In genomic region chr11:1832181-1832988, GRCh38 we compare ENCODE assay signal across 9 cellular contexts. TPM values are rescaled to one million over a fixed set of nuclear protein-coding genes. Genes with fewer than 3 reads are reported as not detected.
DNase-seq lines count a peak whose midpoint lies in the region; ATAC-seq, FAIRE-seq and TF ChIP-seq lines count a peak whose summit lies in the region.
"Had no signal": no experiment of that assay in that cellular context is flagged by ENCODE, and none has a peak within 500 bp of the region (broad histone marks: within the 10 kb centered on the region; RNA-seq: fewer than 3 reads in every experiment).

No MANE protein-coding gene starts in this region.

- WGBS in HepG2 (ENCODE audit: low lambda C conversion rate), result 29% methylated on average over 15 of the region's 45 CpGs

- no peaks in the 10 kb centered on the region for H3K36me3 ChIP-seq in HepG2 (replicated peaks in 1 of 2; ENCODE audit: control insufficient read depth in 1 of 2, insufficient read depth in 2 of 2, low read length in 2 of 2)

- H3K27me3 ChIP-seq in HL-60 (ENCODE audit: insufficient read depth, poor library complexity, severe bottlenecking) (peaks cover 8% of the 10 kb centered on the region), HepG2 (ENCODE audit: control insufficient read depth in 1 of 2, insufficient read depth in 2 of 2, low read length in 2 of 2) (peaks cover 0 to 6% of the 10 kb centered on the region in 2 experiments; a peak in 2 of 5 replicates)

- DNase-seq in HL-60 (ENCODE audit: low read depth in 1 of 2, low spot score in 1 of 2) (peak in 1 of 2 experiments; percentile 34), cerebellar cortex (ENCODE audit: low spot score) (peak; percentile 27), HepG2 (ENCODE audit: low spot score) (no peak), HCEC 1CT (no peak), NCI-H510A (lab: John Stamatoyannopoulos, UW) (no peak)
- DNase-seq in activated CD4-positive, alpha-beta T cell treated with anti-CD3 and anti-CD28 coated beads for 24 hours (ENCODE audit: low read depth in 2 of 2), result peak; percentile 55 to 58
- DNase-seq in stimulated activated CD8-positive, alpha-beta memory T cell treated with anti-CD3 and anti-CD28 coated beads, Interleukin-2, amount 100 ng/mL, for 1 hour (ENCODE audit: low read depth in 2 of 2), result peak; percentile 45 to 53

- TF ChIP-seq POLR2A in HepG2 (IDR thresholded peaks at IDR 0.05; ENCODE audit: insufficient read depth in 1 of 2, low read depth in 2 of 2, low read length in 2 of 2), result no peak

- TF ChIP-seq EP300 in HepG2 (IDR thresholded peaks at IDR 0.05; ENCODE audit: low read depth in 2 of 2, low read length in 2 of 2), result no peak
- no peak for TF ChIP-seq EP300 in HepG2 (CRISPR knock-in tag; IDR thresholded peaks at IDR 0.05; ENCODE audit: borderline replicate concordance)

- intact Hi-C loops in HepG2 (cut with micrococcal nuclease; ENCODE audit: unreplicated experiment), result loop anchor here (2.0 to 5.0 kb wide), 2 partner anchors 125 to 138 kb away; no protein-coding TSS in a partner anchor

- no peaks in the 10 kb centered on the region for H3K79me2 ChIP-seq in HepG2 (ENCODE audit: insufficient read depth, low read length)

- H3K27ac ChIP-seq in C4-2B (no peak overlapping the region), HL-60 (replicated peaks) (no peak overlapping the region), HepG2 (ENCODE audit: extremely low read length, insufficient read depth, low read length) (no peak overlapping the region)

- peak overlapping the region; percentile 60 for H3K4me2 ChIP-seq in HepG2 (ENCODE audit: low read depth, low read length)

- TF ChIP-seq RAD21 in HepG2 (CRISPR knock-in tag; IDR thresholded peaks at IDR 0.05), result peak; percentile 85

- no TSS peak for BruUV-seq in HepG2 (replicated peaks; lab: Mats Ljungman, UMichigan)

- H3K4me3 ChIP-seq in HL-60 (replicated peaks; ENCODE audit: insufficient read depth, low read length), result no peak overlapping the region
- peak overlapping the region in 1 of 3 experiments; percentile 49; a peak in 1 of 6 replicates for H3K4me3 ChIP-seq in HepG2 (replicated peaks in 1 of 3; ENCODE audit: insufficient read depth in 1 of 3, low read depth in 2 of 3, low read length in 3 of 3)

- no peaks in the 10 kb centered on the region for H3K9me3 ChIP-seq in HepG2 (ENCODE audit: low read length)

- H3K9ac ChIP-seq in HepG2 (ENCODE audit: insufficient read depth, low read depth, low read length), result 0 out of 2 replicates have a peak overlapping the region, but pooled peaks have one; percentile 11

- no peak for FAIRE-seq in HepG2 (lab: Jason Lieb, UNC)

- peak; percentile 41 for ATAC-seq in HepG2

- POLR2A ChIA-PET in HepG2 (lab: Yijun Ruan, JAX), result interaction anchor here (2.4 to 5.1 kb wide), 4 partner anchors 139 to 180 kb away, joined by 4 to 26 read pairs (median 21); no protein-coding TSS in a partner anchor

- CTCF ChIA-PET in HepG2 (lab: Yijun Ruan, JAX; ENCODE audit: low intra/inter-chr PET ratio, low total read pairs), result interaction anchor here (1.8 to 4.2 kb wide), 3 partner anchors 139 to 319 kb away, joined by 6 to 44 read pairs (median 37); no protein-coding TSS in a partner anchor

- no peaks in the 10 kb centered on the region for H4K20me1 ChIP-seq in HepG2 (ENCODE audit: insufficient read depth, low read length)

- TF ChIP-seq CTCF in C4-2B (conservative IDR thresholded peaks at IDR 0.05) (peak; percentile 97), HL-60 (IDR thresholded peaks at IDR 0.05; ENCODE audit: insufficient read depth, low read length) (peak; percentile 46), HepG2 (CRISPR knock-in tag; IDR thresholded peaks at IDR 0.05) (peak; percentile 95)

- no peak overlapping the region for H2AFZ ChIP-seq in HepG2 (ENCODE audit: low read length)

- peaks cover 80% of the 10 kb centered on the region for H3K4me1 ChIP-seq in HepG2 (ENCODE audit: insufficient read depth, low read length)

- in situ Hi-C loops in HepG2 (cut with HindIII; ENCODE audit: extremely low pct_ligation_motif_present, low pct_unique_long_range_greater_than_20kb), result loop anchor here (5.0 kb wide), 2 partner anchors 135 to 175 kb away; partner anchors contain the start of gene KRTAP5-6

RNA-seq across cellular contexts. Expression of gene SYT8, which starts 2.4 kb away (rescaled TPM):
- total RNA-seq in HepG2 (2016; rRNA removed; fragmentation: Illumina TruSeq; extraction: Trizol), result 0.60 TPM in 1 of 2 replicates, not detected in the other
- not detected in 2 replicates for total RNA-seq in HepG2 (2016; cell fraction: cytosol; rRNA removed; fragmentation: Illumina TruSeq; extraction: Trizol; ENCODE audit: low read depth)
- 0.19 TPM in 1 of 2 replicates, not detected in the other for total RNA-seq in HepG2 (2016; cell fraction: insoluble cytoplasmic fraction; rRNA removed; fragmentation: Illumina TruSeq; extraction: Trizol)
- 0.12 and 0.24 TPM in 2 replicates for total RNA-seq in HepG2 (2016; cell fraction: membrane; rRNA removed; fragmentation: Illumina TruSeq; extraction: Trizol)
- 0.38 and 1.4 TPM in 2 replicates for total RNA-seq in HepG2 (2016; cell fraction: nucleus; rRNA removed; fragmentation: Illumina TruSeq; extraction: Trizol)
- polyA plus RNA-seq in HepG2 (2011; rRNA removed), result 2.1 and 2.3 TPM in 2 replicates
- polyA plus RNA-seq in HepG2 (2011; cell fraction: cytosol; rRNA removed), result 0.23 and 0.67 TPM in 2 replicates
- 64.9 and 87.5 TPM in 2 replicates for polyA plus RNA-seq in HepG2 (2011; cell fraction: nucleus; rRNA removed)
- polyA plus RNA-seq in HepG2 (2012), result 0.56 and 1.3 TPM in 2 replicates
- polyA plus RNA-seq in HepG2 (2016; cell fraction: cytosol; fragmentation: Illumina TruSeq; extraction: Trizol; ENCODE audit: low read depth), result not detected in 2 replicates
- polyA plus RNA-seq in HepG2 (2016; cell fraction: insoluble cytoplasmic fraction; fragmentation: Illumina TruSeq; extraction: Trizol; ENCODE audit: low read depth), result not detected in 2 replicates
- not detected in 2 replicates for polyA plus RNA-seq in HepG2 (2016; cell fraction: membrane; fragmentation: Illumina TruSeq; extraction: Trizol; ENCODE audit: low read depth)
- 1.7 and 2.2 TPM in 2 replicates for polyA plus RNA-seq in HepG2 (2016; cell fraction: nucleus; fragmentation: Illumina TruSeq; extraction: Trizol; ENCODE audit: insufficient read depth, low read depth)
- 0.28 TPM in 1 of 2 replicates, not detected in the other for polyA minus RNA-seq in HepG2 (2011; rRNA and poly(A)+ RNA removed; ENCODE audit: low replicate concordance)
- polyA minus RNA-seq in HepG2 (2011; cell fraction: cytosol; rRNA and poly(A)+ RNA removed), result 0.62 TPM in 1 of 2 replicates, not detected in the other
- 2.9 and 3.7 TPM in 2 replicates for polyA minus RNA-seq in HepG2 (2011; cell fraction: nucleus; rRNA and poly(A)+ RNA removed)
- total RNA-seq: subcutaneous adipose tissue had no signal

RNA-seq across cellular contexts. Expression of gene TNNI2, which starts 6.4 kb away (rescaled TPM):
- total RNA-seq in HepG2 (2016; rRNA removed; fragmentation: Illumina TruSeq; extraction: Trizol), result 7.2 and 8.5 TPM in 2 replicates
- 4.6 and 5.0 TPM in 2 replicates for total RNA-seq in HepG2 (2016; cell fraction: cytosol; rRNA removed; fragmentation: Illumina TruSeq; extraction: Trizol; ENCODE audit: low read depth)
- 6.9 and 7.7 TPM in 2 replicates for total RNA-seq in HepG2 (2016; cell fraction: insoluble cytoplasmic fraction; rRNA removed; fragmentation: Illumina TruSeq; extraction: Trizol)
- 5.9 and 6.3 TPM in 2 replicates for total RNA-seq in HepG2 (2016; cell fraction: membrane; rRNA removed; fragmentation: Illumina TruSeq; extraction: Trizol)
- total RNA-seq in HepG2 (2016; cell fraction: nucleus; rRNA removed; fragmentation: Illumina TruSeq; extraction: Trizol), result 2.2 and 3.4 TPM in 2 replicates
- 12.0 and 21.2 TPM in 2 replicates for polyA plus RNA-seq in HepG2 (2011; rRNA removed)
- polyA plus RNA-seq in HepG2 (2011; cell fraction: cytosol; rRNA removed), result 19.5 and 30.5 TPM in 2 replicates
- 47.5 and 50.6 TPM in 2 replicates for polyA plus RNA-seq in HepG2 (2011; cell fraction: nucleus; rRNA removed)
- polyA plus RNA-seq in HepG2 (2012), result 52.9 and 67.0 TPM in 2 replicates
- 7.5 and 8.0 TPM in 2 replicates for polyA plus RNA-seq in HepG2 (2016; cell fraction: cytosol; fragmentation: Illumina TruSeq; extraction: Trizol; ENCODE audit: low read depth)
- polyA plus RNA-seq in HepG2 (2016; cell fraction: insoluble cytoplasmic fraction; fragmentation: Illumina TruSeq; extraction: Trizol; ENCODE audit: low read depth), result 6.6 and 8.3 TPM in 2 replicates
- polyA plus RNA-seq in HepG2 (2016; cell fraction: membrane; fragmentation: Illumina TruSeq; extraction: Trizol; ENCODE audit: low read depth), result 4.0 and 6.2 TPM in 2 replicates
- 5.3 and 9.8 TPM in 2 replicates for polyA plus RNA-seq in HepG2 (2016; cell fraction: nucleus; fragmentation: Illumina TruSeq; extraction: Trizol; ENCODE audit: insufficient read depth, low read depth)
- polyA minus RNA-seq in HepG2 (2011; rRNA and poly(A)+ RNA removed; ENCODE audit: low replicate concordance), result 2.8 TPM in 1 of 2 replicates, not detected in the other
- polyA minus RNA-seq in HepG2 (2011; cell fraction: cytosol; rRNA and poly(A)+ RNA removed), result 3.9 and 4.6 TPM in 2 replicates
- polyA minus RNA-seq in HepG2 (2011; cell fraction: nucleus; rRNA and poly(A)+ RNA removed), result 2.6 and 3.2 TPM in 2 replicates

RNA-seq across cellular contexts. Expression of gene LSP1, which starts 20.5 kb away (rescaled TPM):
- 0.29 and 1.00 TPM in 2 replicates for total RNA-seq in HepG2 (2016; rRNA removed; fragmentation: Illumina TruSeq; extraction: Trizol)
- total RNA-seq in HepG2 (2016; cell fraction: cytosol; rRNA removed; fragmentation: Illumina TruSeq; extraction: Trizol; ENCODE audit: low read depth), result 0.35 and 2.3 TPM in 2 replicates
- total RNA-seq in HepG2 (2016; cell fraction: insoluble cytoplasmic fraction; rRNA removed; fragmentation: Illumina TruSeq; extraction: Trizol), result 0.65 and 1.00 TPM in 2 replicates
- total RNA-seq in HepG2 (2016; cell fraction: membrane; rRNA removed; fragmentation: Illumina TruSeq; extraction: Trizol), result 1.00 and 1.5 TPM in 2 replicates
- total RNA-seq in HepG2 (2016; cell fraction: nucleus; rRNA removed; fragmentation: Illumina TruSeq; extraction: Trizol), result not detected in 2 replicates
- 0.59 and 1.5 TPM in 2 replicates for polyA plus RNA-seq in HepG2 (2011; rRNA removed)
- polyA plus RNA-seq in HepG2 (2011; cell fraction: cytosol; rRNA removed), result 0.87 and 0.93 TPM in 2 replicates
- 1.4 and 10.9 TPM in 2 replicates for polyA plus RNA-seq in HepG2 (2011; cell fraction: nucleus; rRNA removed)
- polyA plus RNA-seq in HepG2 (2012), result 0.93 and 1.1 TPM in 2 replicates
- 0.59 and 1.5 TPM in 2 replicates for polyA plus RNA-seq in HepG2 (2016; cell fraction: cytosol; fragmentation: Illumina TruSeq; extraction: Trizol; ENCODE audit: low read depth)
- 0.38 and 0.45 TPM in 2 replicates for polyA plus RNA-seq in HepG2 (2016; cell fraction: insoluble cytoplasmic fraction; fragmentation: Illumina TruSeq; extraction: Trizol; ENCODE audit: low read depth)
- polyA plus RNA-seq in HepG2 (2016; cell fraction: membrane; fragmentation: Illumina TruSeq; extraction: Trizol; ENCODE audit: low read depth), result 0.73 and 1.2 TPM in 2 replicates
- polyA plus RNA-seq in HepG2 (2016; cell fraction: nucleus; fragmentation: Illumina TruSeq; extraction: Trizol; ENCODE audit: insufficient read depth, low read depth), result 0.79 and 0.90 TPM in 2 replicates
- polyA minus RNA-seq in HepG2 (2011; rRNA and poly(A)+ RNA removed; ENCODE audit: low replicate concordance), result 0.28 and 0.60 TPM in 2 replicates
- 0.59 and 0.70 TPM in 2 replicates for polyA minus RNA-seq in HepG2 (2011; cell fraction: cytosol; rRNA and poly(A)+ RNA removed)
- polyA minus RNA-seq in HepG2 (2011; cell fraction: nucleus; rRNA and poly(A)+ RNA removed), result not detected in 2 replicates

RNA-seq across cellular contexts. Expression of gene PRR33, which starts 59.3 kb away (rescaled TPM):
- total RNA-seq in HepG2 (2016; rRNA removed; fragmentation: Illumina TruSeq; extraction: Trizol), result not detected in 2 replicates
- not detected in 2 replicates for total RNA-seq in HepG2 (2016; cell fraction: cytosol; rRNA removed; fragmentation: Illumina TruSeq; extraction: Trizol; ENCODE audit: low read depth)
- not detected in 2 replicates for total RNA-seq in HepG2 (2016; cell fraction: insoluble cytoplasmic fraction; rRNA removed; fragmentation: Illumina TruSeq; extraction: Trizol)
- not detected in 2 replicates for total RNA-seq in HepG2 (2016; cell fraction: membrane; rRNA removed; fragmentation: Illumina TruSeq; extraction: Trizol)
- total RNA-seq in HepG2 (2016; cell fraction: nucleus; rRNA removed; fragmentation: Illumina TruSeq; extraction: Trizol), result not detected in 2 replicates
- polyA plus RNA-seq in HepG2 (2011; rRNA removed), result not detected in 2 replicates
- polyA plus RNA-seq in HepG2 (2011; cell fraction: cytosol; rRNA removed), result not detected in 2 replicates
- polyA plus RNA-seq in HepG2 (2011; cell fraction: nucleus; rRNA removed), result not detected in 2 replicates
- polyA plus RNA-seq in HepG2 (2012), result 0.05 TPM in 1 of 2 replicates, not detected in the other
- not detected in 2 replicates for polyA plus RNA-seq in HepG2 (2016; cell fraction: cytosol; fragmentation: Illumina TruSeq; extraction: Trizol; ENCODE audit: low read depth)
- not detected in 2 replicates for polyA plus RNA-seq in HepG2 (2016; cell fraction: insoluble cytoplasmic fraction; fragmentation: Illumina TruSeq; extraction: Trizol; ENCODE audit: low read depth)
- polyA plus RNA-seq in HepG2 (2016; cell fraction: membrane; fragmentation: Illumina TruSeq; extraction: Trizol; ENCODE audit: low read depth), result not detected in 2 replicates
- polyA plus RNA-seq in HepG2 (2016; cell fraction: nucleus; fragmentation: Illumina TruSeq; extraction: Trizol; ENCODE audit: insufficient read depth, low read depth), result not detected in 2 replicates
- polyA minus RNA-seq in HepG2 (2011; rRNA and poly(A)+ RNA removed; ENCODE audit: low replicate concordance), result not detected in 2 replicates
- polyA minus RNA-seq in HepG2 (2011; cell fraction: cytosol; rRNA and poly(A)+ RNA removed), result not detected in 2 replicates
- polyA minus RNA-seq in HepG2 (2011; cell fraction: nucleus; rRNA and poly(A)+ RNA removed), result not detected in 2 replicates
- total RNA-seq: subcutaneous adipose tissue had no signal

Comparison
In these comparisons a context has a peak if more than half of its experiments do, and no peak if none do; other contexts are left out.
1. CTCF ChIP-seq: peak in every context shown above with its lines; median percentile 97 in C4-2B; 95 in HepG2; 46 in HL-60.
2. DNase-seq: peak in activated CD4-positive, alpha-beta T cell treated with anti-CD3 and anti-CD28 coated beads for 24 hours (2 of 2), cerebellar cortex (single experiment) and stimulated activated CD8-positive, alpha-beta memory T cell treated with anti-CD3 and anti-CD28 coated beads, Interleukin-2, amount 100 ng/mL, for 1 hour (2 of 2); none in HepG2 (single experiment), HCEC 1CT (single experiment) and NCI-H510A (single experiment).